8 cellular contexts compared by ENCODE assay signal in genomic region chr17:45893725-45894021, GRCh38. TPM values are rescaled to one million over a fixed set of nuclear protein-coding genes. Genes with fewer than 3 reads are reported as not detected.
DNase-seq lines count a peak whose midpoint lies in the region; ATAC-seq, FAIRE-seq and TF ChIP-seq lines count a peak whose summit lies in the region.

No MANE protein-coding gene starts in this region.

- H3K36me3 ChIP-seq in kidney (ENCODE audit: control insufficient read depth in 1 of 2, insufficient read depth in 2 of 2, low read length in 2 of 2) (no peaks in the 10 kb centered on the region), testis (ENCODE audit: low read depth, missing control alignments) (no peaks in the 10 kb centered on the region)

- TF ChIP-seq CTCF in kidney (IDR thresholded peaks at IDR 0.05; ENCODE audit: borderline replicate concordance, extremely low read depth, insufficient read depth) (no peak), testis (IDR thresholded peaks at IDR 0.05) (no peak)

- peaks cover 5% of the 10 kb centered on the region for H3K4me1 Mint-ChIP-seq in T-helper 2 cell treated with Interferon-gamma antibody and Interleukin-4, amounts not matched to agents 5 μg/mL and 100 μg/mL, for 36 hours (ENCODE audit: low read depth)
- H3K4me1 Mint-ChIP-seq in activated naive CD8-positive, alpha-beta T cell treated with anti-CD3 and anti-CD28 coated beads, Interleukin-2, amount 10 ng/mL, durations not matched to agents 7 days and 5 days, result peaks cover 10% of the 10 kb centered on the region

- H3K27ac ChIP-seq in kidney (ENCODE audit: low read depth in 2 of 2, low read length in 2 of 2) (peak overlapping the region in 1 of 2 donors; percentile 32), testis (peak overlapping the region; percentile 76 to 84)

- no peak for DNase-seq in T-helper 2 cell treated with Interferon-gamma antibody and Interleukin-4, amounts not matched to agents 5 μg/mL and 100 μg/mL, for 36 hours (ENCODE audit: low spot score)
- DNase-seq in T-helper 2 cell (no peak), kidney (no peak), testis (no peak), ACHN (no peak), GM19240 (ENCODE audit: insufficient read length, low spot score) (no peak)
- no peak for DNase-seq in activated naive CD8-positive, alpha-beta T cell treated with anti-CD3 and anti-CD28 coated beads, Interleukin-2, amount 10 ng/mL, durations not matched to agents 7 days and 5 days

- POLR2A ChIA-PET in activated naive CD8-positive, alpha-beta T cell treated with anti-CD3 and anti-CD28 coated beads, Interleukin-2, amount 10 ng/mL, durations not matched to agents 7 days and 5 days (lab: Charles Lee), result no interaction called here

- H3K4me3 ChIP-seq in kidney (ENCODE audit: low read length in 2 of 2), result peak overlapping the region; percentile 56 to 75
- peak overlapping the region; percentile 62 to 73 for H3K4me3 ChIP-seq in testis

- in situ Hi-C loops in ACHN (cut with HindIII; ENCODE audit: low pct_ligation_motif_present, low pct_unique_long_range_greater_than_20kb, low sequenced_read_pairs), result no loop called here

- no peak for FAIRE-seq in kidney (lab: Jason Lieb, UNC)

- intact Hi-C loops in kidney (cut with DNase I), result no loop called here
- intact Hi-C loops in testis (cut with DNase I; ENCODE audit: low total_unique reads), result no loop called here

- 32 to 40% methylated on average over 7 of the region's 7 CpGs for WGBS in testis, 2 donors

- no peaks in the 10 kb centered on the region for H3K36me3 Mint-ChIP-seq in T-helper 2 cell treated with Interferon-gamma antibody and Interleukin-4, amounts not matched to agents 5 μg/mL and 100 μg/mL, for 36 hours (ENCODE audit: low read depth)
- H3K36me3 Mint-ChIP-seq in activated naive CD8-positive, alpha-beta T cell treated with anti-CD3 and anti-CD28 coated beads, Interleukin-2, amount 10 ng/mL, durations not matched to agents 7 days and 5 days, result no peaks in the 10 kb centered on the region

- peak overlapping the region; percentile 36 for H3K27ac Mint-ChIP-seq in T-helper 2 cell treated with Interferon-gamma antibody and Interleukin-4, amounts not matched to agents 5 μg/mL and 100 μg/mL, for 36 hours
- H3K27ac Mint-ChIP-seq in activated naive CD8-positive, alpha-beta T cell treated with anti-CD3 and anti-CD28 coated beads, Interleukin-2, amount 10 ng/mL, durations not matched to agents 7 days and 5 days, result no peak overlapping the region

- no peaks in the 10 kb centered on the region for H3K9me3 Mint-ChIP-seq in T-helper 2 cell treated with Interferon-gamma antibody and Interleukin-4, amounts not matched to agents 5 μg/mL and 100 μg/mL, for 36 hours
- H3K9me3 Mint-ChIP-seq in activated naive CD8-positive, alpha-beta T cell treated with anti-CD3 and anti-CD28 coated beads, Interleukin-2, amount 10 ng/mL, durations not matched to agents 7 days and 5 days, result no peaks in the 10 kb centered on the region

- H3K9me3 ChIP-seq in kidney (ENCODE audit: control insufficient read depth in 1 of 2, low read length in 2 of 2) (no peaks in the 10 kb centered on the region), testis (no peaks in the 10 kb centered on the region)

- H3K9ac ChIP-seq in kidney (ENCODE audit: low read length in 2 of 2), result peak overlapping the region; percentile 55 to 72

- no peak for TF ChIP-seq POLR2A in testis (IDR thresholded peaks at IDR 0.05)

- H3K4me3 Mint-ChIP-seq in T-helper 2 cell treated with Interferon-gamma antibody and Interleukin-4, amounts not matched to agents 5 μg/mL and 100 μg/mL, for 36 hours, result peak overlapping the region; percentile 77
- H3K4me3 Mint-ChIP-seq in activated naive CD8-positive, alpha-beta T cell treated with anti-CD3 and anti-CD28 coated beads, Interleukin-2, amount 10 ng/mL, durations not matched to agents 7 days and 5 days, result peak overlapping the region; percentile 71

- ATAC-seq in activated naive CD8-positive, alpha-beta T cell treated with anti-CD3 and anti-CD28 coated beads, Interleukin-2, amount 10 ng/mL, durations not matched to agents 7 days and 5 days (ENCODE audit: low read depth), result no peak
- ATAC-seq in HG02885 (IDR thresholded peaks at IDR 0.05; ENCODE audit: poor library complexity, unreplicated experiment), result no peak

- H3K27me3 Mint-ChIP-seq in T-helper 2 cell treated with Interferon-gamma antibody and Interleukin-4, amounts not matched to agents 5 μg/mL and 100 μg/mL, for 36 hours (ENCODE audit: low read depth), result peaks cover 60% of the 10 kb centered on the region
- peaks cover 74% of the 10 kb centered on the region for H3K27me3 Mint-ChIP-seq in activated naive CD8-positive, alpha-beta T cell treated with anti-CD3 and anti-CD28 coated beads, Interleukin-2, amount 10 ng/mL, durations not matched to agents 7 days and 5 days

- H3K4me1 ChIP-seq in kidney (ENCODE audit: control insufficient read depth in 1 of 2, insufficient read depth in 1 of 2, low read depth in 1 of 2, low read length in 2 of 2), result peaks cover 0 to 14% of the 10 kb centered on the region in 2 donors
- peaks cover 11% of the 10 kb centered on the region for H3K4me1 ChIP-seq in testis

- H3K27me3 ChIP-seq in testis, result no peaks in the 10 kb centered on the region

RNA-seq across cellular contexts. Expression of gene MAPT, which starts 0.7 kb away (rescaled TPM):
- total RNA-seq in activated naive CD8-positive, alpha-beta T cell treated with anti-CD3 and anti-CD28 coated beads, Interleukin-2, amount 10 ng/mL, durations not matched to agents 7 days and 5 days, result under 1 TPM; 0.69 to 0.74 TPM
- total RNA-seq in kidney, result 2.9 TPM
- 15.4 TPM for polyA plus RNA-seq in kidney (ENCODE audit: insufficient read depth, low read depth, low replicate concordance)
- 1 to 10 TPM; 5.0 to 6.1 TPM for total RNA-seq in testis
- polyA plus RNA-seq in testis (ENCODE audit: insufficient read depth, low read depth, low replicate concordance), result 100 TPM

RNA-seq across cellular contexts. Expression of gene SPPL2C, which starts 49.0 kb away (rescaled TPM):
- not detected for total RNA-seq in activated naive CD8-positive, alpha-beta T cell treated with anti-CD3 and anti-CD28 coated beads, Interleukin-2, amount 10 ng/mL, durations not matched to agents 7 days and 5 days
- total RNA-seq in kidney, result not detected
- not detected for polyA plus RNA-seq in kidney (ENCODE audit: insufficient read depth, low read depth, low replicate concordance)
- 10 to 100 TPM; 21.7 to 64.7 TPM for total RNA-seq in testis
- polyA plus RNA-seq in testis (ENCODE audit: insufficient read depth, low read depth, low replicate concordance), result 58.9 TPM

Comparison
In these comparisons a context has a peak if more than half of its experiments do, and no peak if none do; other contexts are left out.
1. RNA of gene SPPL2C, which starts 49.0 kb away (total RNA-seq): 21.7 to 64.7 TPM in testis; not detected in activated naive CD8-positive, alpha-beta T cell treated with anti-CD3 and anti-CD28 coated beads, Interleukin-2, amount 10 ng/mL, durations not matched to agents 7 days and 5 days and not detected in kidney (single experiment); every median in the first group is over 10 times any median in the second.